In the genomic region with DNA sequence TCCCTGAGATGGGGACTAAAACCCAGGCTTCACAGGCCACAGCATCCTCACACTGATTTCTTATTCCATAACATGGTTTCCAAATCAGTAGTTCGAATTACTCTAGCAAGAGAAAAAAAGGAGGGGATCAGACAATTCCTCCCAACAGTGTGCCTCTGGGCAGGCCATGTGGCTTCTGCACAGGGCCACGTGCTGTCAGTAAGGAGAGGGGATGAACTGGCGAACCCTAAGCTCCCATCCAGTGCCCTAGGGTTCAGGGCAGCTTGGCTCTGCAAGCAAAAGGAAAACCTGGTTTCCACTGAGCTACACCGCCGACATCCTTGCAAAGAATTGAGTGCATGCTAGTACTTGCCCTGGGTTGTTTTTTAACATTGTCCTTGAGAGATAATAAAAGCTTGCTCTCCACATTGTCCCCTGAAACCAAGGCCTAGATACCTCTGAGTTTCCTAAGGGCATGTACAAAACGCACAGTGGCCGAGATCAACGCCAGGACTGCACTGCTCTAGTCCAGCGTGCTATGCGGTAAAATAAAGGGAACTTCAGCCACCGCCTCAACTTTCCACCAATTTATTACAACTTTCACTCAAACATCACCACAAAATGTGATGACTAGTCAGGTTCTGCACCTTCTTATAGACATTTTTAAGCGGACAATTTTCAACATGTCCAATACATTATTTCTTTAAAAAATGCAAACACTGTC, we compare ENCODE assay signal across 26 cellular contexts. TPM values are rescaled to one million over a fixed set of nuclear protein-coding genes. Genes with fewer than 3 reads are reported as not detected.
DNase-seq lines count a peak whose midpoint lies in the region; ATAC-seq and TF ChIP-seq lines count a peak whose summit lies in the region.
"Had no signal": no experiment of that assay in that cellular context is flagged by ENCODE, and none has a peak within 500 bp of the region (broad histone marks: within the 10 kb centered on the region; RNA-seq: fewer than 3 reads in every experiment).

No MANE protein-coding gene starts in this region.

- H3K9me3 ChIP-seq in T-helper 17 cell (ENCODE audit: control insufficient read depth, low read length, poor library complexity, severe bottlenecking): no peaks in the 10 kb centered on the region
- no peaks in the 10 kb centered on the region for H3K9me3 ChIP-seq in esophagus (ENCODE audit: control insufficient read depth in 2 of 2, insufficient read depth in 1 of 2, low read depth in 1 of 2, low read length in 1 of 2)
- no peaks in the 10 kb centered on the region for H3K9me3 ChIP-seq in psoas muscle
- H3K9me3 ChIP-seq: body of pancreas, ovary, stomach, upper lobe of left lung had no signal

- peaks cover 5 to 11% of the 10 kb centered on the region in 2 donors for H3K4me1 ChIP-seq in esophagus (ENCODE audit: control insufficient read depth in 2 of 2, insufficient read depth in 2 of 2, low read length in 1 of 2)
- peaks cover 52% of the 10 kb centered on the region for H3K4me1 ChIP-seq in psoas muscle

- intact Hi-C loops in psoas muscle (cut with DNase I): loop anchor here in 1 of 2 donors (5.0 kb wide), 1 partner anchor 36 kb away; no protein-coding TSS in a partner anchor

- no peaks in the 10 kb centered on the region for H3K36me3 ChIP-seq in esophagus (ENCODE audit: control insufficient read depth in 2 of 2, insufficient read depth in 2 of 2, low read length in 1 of 2)
- H3K36me3 ChIP-seq in psoas muscle (ENCODE audit: insufficient read depth in 1 of 2, low read depth in 1 of 2): no peaks in the 10 kb centered on the region
- H3K36me3 ChIP-seq: ovary, stomach, upper lobe of left lung had no signal

- no peaks in the 10 kb centered on the region for H3K27me3 Mint-ChIP-seq in T-helper 17 cell
- H3K27me3 Mint-ChIP-seq in naive thymus-derived CD8-positive, alpha-beta T cell: no peaks in the 10 kb centered on the region
- H3K27me3 Mint-ChIP-seq: activated naive CD8-positive, alpha-beta T cell treated with anti-CD3 and anti-CD28 coated beads, Interleukin-2, amount 50 U/mL, for 24 hours; effector memory CD8-positive, alpha-beta T cell; memory B cell had no signal

- H3K4me3 ChIP-seq in esophagus (ENCODE audit: low read depth in 1 of 2, low read length in 2 of 2) (no peak overlapping the region), psoas muscle (no peak overlapping the region)
- H3K4me3 ChIP-seq: body of pancreas, GM23248, ovary, stomach, upper lobe of left lung had no signal

- peak overlapping the region; percentile 67 to 87 for H3K27ac ChIP-seq in esophagus (ENCODE audit: low read depth in 2 of 2, low read length in 1 of 2)
- H3K27ac ChIP-seq in psoas muscle: peak overlapping the region; percentile 81
- H3K27ac ChIP-seq: body of pancreas, GM23248, ovary, stomach, upper lobe of left lung had no signal

- ATAC-seq in T-helper 17 cell (no peak), psoas muscle (no peak), HG02852 (IDR thresholded peaks at IDR 0.05; ENCODE audit: unreplicated experiment) (no peak)
- no peak for ATAC-seq in naive thymus-derived CD8-positive, alpha-beta T cell
- ATAC-seq: activated naive CD8-positive, alpha-beta T cell treated with anti-CD3 and anti-CD28 coated beads, Interleukin-2, amount 50 U/mL, for 24 hours; body of pancreas; effector memory CD8-positive, alpha-beta T cell; left cardiac atrium; right cardiac atrium; Right ventricle myocardium inferior had no signal

- POLR2A ChIA-PET in naive thymus-derived CD8-positive, alpha-beta T cell (lab: Charles Lee): no interaction called here

- no peak overlapping the region for H3K4me3 Mint-ChIP-seq in T-helper 17 cell
- peak overlapping the region in 1 of 10 donors; percentile 18 for H3K4me3 Mint-ChIP-seq in naive thymus-derived CD8-positive, alpha-beta T cell
- H3K4me3 Mint-ChIP-seq: activated naive CD8-positive, alpha-beta T cell treated with anti-CD3 and anti-CD28 coated beads, Interleukin-2, amount 50 U/mL, for 24 hours; effector memory CD8-positive, alpha-beta T cell; memory B cell had no signal

- H3K9me3 Mint-ChIP-seq in naive thymus-derived CD8-positive, alpha-beta T cell: peaks cover 0 to 12% (median 1%) of the 10 kb centered on the region in 9 donors
- H3K9me3 Mint-ChIP-seq: effector memory CD8-positive, alpha-beta T cell had no signal

- no peak for TF ChIP-seq CTCF in psoas muscle (IDR thresholded peaks at IDR 0.05)

- 49 to 75% methylated on average over 12 of the region's 12 CpGs for WGBS in esophagus, 2 donors
- 57 to 76% (median 73%) methylated on average over 12 of the region's 12 CpGs for WGBS in psoas muscle, 3 donors

- peaks cover 42% of the 10 kb centered on the region for H3K4me1 Mint-ChIP-seq in T-helper 17 cell
- H3K4me1 Mint-ChIP-seq in naive thymus-derived CD8-positive, alpha-beta T cell: peaks cover 31 to 66% (median 50%) of the 10 kb centered on the region in 4 donors

- no peaks in the 10 kb centered on the region for H3K36me3 Mint-ChIP-seq in T-helper 17 cell (ENCODE audit: low read depth)
- H3K36me3 Mint-ChIP-seq in naive thymus-derived CD8-positive, alpha-beta T cell: peaks cover 0 to 9% (median 3%) of the 10 kb centered on the region in 3 donors

- DNase-seq in NOMO-1 (lab: John Stamatoyannopoulos, UW; ENCODE audit: unreplicated experiment in 2 of 2) (peak; percentile 62 to 78), NOMO-1 treated with dmso at 0.1 percent for 144 hours (lab: John Stamatoyannopoulos, UW; ENCODE audit: unreplicated experiment) (no peak), T-helper 17 cell (no peak), psoas muscle (no peak), T-helper 9 cell (no peak)
- DNase-seq in naive thymus-derived CD8-positive, alpha-beta T cell: no peak
- DNase-seq: 8988T; activated CD4-positive, alpha-beta T cell treated with anti-CD3 and anti-CD28 coated beads, Interleukin-2, amount 50 U/mL, for 1 hour; activated naive CD8-positive, alpha-beta T cell treated with anti-CD3 and anti-CD28 coated beads, Interleukin-2, amount 50 U/mL, for 24 hours; body of pancreas; Calu3; effector memory CD8-positive, alpha-beta T cell; GM23248; left cardiac atrium; NCI-H1436; NCI-H2171; NCI-H524 treated with DMSO at 0.1 percent for 48 hours; right cardiac atrium; stomach; upper lobe of left lung had no signal

- H3K27me3 ChIP-seq in esophagus (ENCODE audit: control insufficient read depth in 1 of 2, insufficient read depth in 2 of 2, low read length in 2 of 2) (no peaks in the 10 kb centered on the region), psoas muscle (ENCODE audit: insufficient read depth in 3 of 3, low read length in 2 of 3) (no peaks in the 10 kb centered on the region)
- H3K27me3 ChIP-seq: body of pancreas, ovary, stomach, upper lobe of left lung had no signal

- peak overlapping the region; percentile 9 for H3K27ac Mint-ChIP-seq in T-helper 17 cell
- H3K27ac Mint-ChIP-seq in naive thymus-derived CD8-positive, alpha-beta T cell: peak overlapping the region in 2 of 10 donors; percentile 11 to 21
- H3K27ac Mint-ChIP-seq: activated naive CD8-positive, alpha-beta T cell treated with anti-CD3 and anti-CD28 coated beads, Interleukin-2, amount 50 U/mL, for 24 hours; activated T-helper 2 cell treated with anti-CD3 and anti-CD28 coated beads, Interferon-gamma antibody, Interleukin-2, Interleukin-4, amounts not matched to agents 10 μg/mL and 5 μg/mL and 100 μg/mL, durations not matched to agents 14 hours and 24 hours and 36 hours; effector memory CD8-positive, alpha-beta T cell; memory B cell had no signal

RNA-seq across cellular contexts. Expression of a gene that starts 4.5 kb away (rescaled TPM):
- total RNA-seq in T-helper 17 cell (10 to 100 TPM; 32.6 to 39.3 TPM), psoas muscle (10 to 100 TPM; 38.0 to 48.5 (median 43.4) TPM)
- polyA plus RNA-seq in esophagus (10 to 100 TPM; 14.0 to 18.4 TPM), psoas muscle (10 to 100 TPM; 21.3 to 51.5 (median 24.1) TPM)
- 10 to 100 TPM; 26.9 to 32.0 TPM for total RNA-seq in naive thymus-derived CD8-positive, alpha-beta T cell
- polyA plus RNA-seq in naive thymus-derived CD8-positive, alpha-beta T cell: 1 to 10 TPM in 2 of 3 donors, under 1 TPM in 1; 0.61 to 2.4 (median 1.1) TPM

RNA-seq across cellular contexts. Expression of a gene that starts 58.4 kb away (rescaled TPM):
- total RNA-seq in T-helper 17 cell (10 to 100 TPM; 23.2 to 23.7 TPM), psoas muscle (100 to 1,000 TPM; 140 to 233 (median 174) TPM)
- polyA plus RNA-seq in esophagus (10 to 100 TPM; 40.7 to 43.4 TPM), psoas muscle (100 to 1,000 TPM in 2 of 3 donors, 10 to 100 TPM in 1; 71.1 to 261 (median 154) TPM)
- total RNA-seq in naive thymus-derived CD8-positive, alpha-beta T cell: 10 to 100 TPM; 28.3 to 28.9 TPM
- 10 to 100 TPM; 19.4 to 24.7 (median 20.8) TPM for polyA plus RNA-seq in naive thymus-derived CD8-positive, alpha-beta T cell

Comparison
In these comparisons a context has a peak if more than half of its experiments do, and no peak if none do; other contexts are left out.
1. DNase-seq: peak in NOMO-1 (2 of 2); none in NOMO-1 treated with dmso at 0.1 percent for 144 hours (single experiment), T-helper 17 cell (0 of 3), psoas muscle (0 of 2), T-helper 9 cell (single experiment) and naive thymus-derived CD8-positive, alpha-beta T cell (0 of 10).
2. RNA of a gene that starts 58.4 kb away (total RNA-seq): 140 to 233 TPM in psoas muscle; 28.3 to 28.9 TPM in naive thymus-derived CD8-positive, alpha-beta T cell and 23.2 to 23.7 TPM in T-helper 17 cell; every median in the first group is over 4 times any median in the second.